Comparison of ENCODE assay signal across 2 cellular contexts in genomic region chr9:2854617-2855016, GRCh38.
TF ChIP-seq lines count a peak whose summit lies in the region.

No MANE protein-coding gene starts in this region.

TF ChIP-seq in GM23338, 12 proteins besides CTCF, POLR2A, EP300 and RAD21 (continued from another document):
- TF ChIP-seq REST (IDR thresholded peaks at IDR 0.05; ENCODE audit: unreplicated experiment) (no peak), ZNF331 (CRISPR knock-in tag; IDR thresholded peaks at IDR 0.05; ENCODE audit: low read depth) (no peak), EZH2 (IDR thresholded peaks at IDR 0.05; ENCODE audit: low read depth, unreplicated experiment) (no peak), EZH2phosphoT487 (IDR thresholded peaks at IDR 0.05; ENCODE audit: unreplicated experiment) (no peak)
TF ChIP-seq in GM23338: peak in this region for 0.

TF ChIP-seq in WTC11, 78 proteins besides CTCF, POLR2A, EP300 and RAD21 (continued from another document):
- TF ChIP-seq STAT6 (CRISPR knock-in tag; conservative IDR thresholded peaks at IDR 0.05; ENCODE audit: low read depth) (no peak), MLX (CRISPR knock-in tag; IDR thresholded peaks at IDR 0.05) (no peak), JAZF1 (CRISPR knock-in tag; IDR thresholded peaks at IDR 0.05) (no peak), HMGXB4 (CRISPR knock-in tag; IDR thresholded peaks at IDR 0.05) (no peak), SP1 (CRISPR knock-in tag; conservative IDR thresholded peaks at IDR 0.05) (no peak), USF1 (CRISPR knock-in tag; IDR thresholded peaks at IDR 0.05) (no peak), ELF4 (CRISPR knock-in tag; IDR thresholded peaks at IDR 0.05; ENCODE audit: low read depth) (no peak), NR3C1 (CRISPR knock-in tag; conservative IDR thresholded peaks at IDR 0.05; ENCODE audit: low read depth) (no peak), TP53 (CRISPR knock-in tag; IDR thresholded peaks at IDR 0.05) (no peak), TCF7 (CRISPR knock-in tag; IDR thresholded peaks at IDR 0.05; ENCODE audit: low read depth) (no peak), ATF1 (CRISPR knock-in tag; IDR thresholded peaks at IDR 0.05) (no peak), FOXK1 (CRISPR knock-in tag; IDR thresholded peaks at IDR 0.05) (no peak), IRF2 (CRISPR knock-in tag; IDR thresholded peaks at IDR 0.05; ENCODE audit: borderline replicate concordance, low read depth) (no peak)
TF ChIP-seq in WTC11: peak in this region for 0.
